In genomic region chrX:22652596-22652995, GRCh38 we compare ENCODE assay signal across 12 cellular contexts.
A peak's percentile ranks its signal among the peaks of the same experiment; 100 is the strongest.
DNase-seq lines count a peak whose midpoint lies in the region; ATAC-seq, FAIRE-seq and TF ChIP-seq lines count a peak whose summit lies in the region.
"Had no signal": no experiment of that assay in that cellular context is flagged by ENCODE, and none has a peak within 500 bp of the region (broad histone marks: within the 10 kb centered on the region; RNA-seq: fewer than 3 reads in every experiment).

No MANE protein-coding gene starts in this region.

- no peaks in the 10 kb centered on the region for H3K27me3 Mint-ChIP-seq in mesothelial cell of epicardium (ENCODE audit: low read depth)

- POLR2A ChIA-PET in A549 (lab: Yijun Ruan, JAX) = no interaction called here

- FAIRE-seq in A549 (lab: Jason Lieb, UNC) = no peak

- TF ChIP-seq EP300 in A549 (IDR thresholded peaks at IDR 0.05) = no peak

- no peak for TF ChIP-seq RAD21 in A549 (conservative IDR thresholded peaks at IDR 0.05 in 1 of 2, IDR thresholded peaks at IDR 0.05 in 1 of 2)

- H3K4me3 ChIP-seq in A549 = no peak overlapping the region

- TF ChIP-seq CTCF in A549 (IDR thresholded peaks at IDR 0.05) = no peak
- no peak for TF ChIP-seq CTCF in mesothelial cell of epicardium (IDR thresholded peaks at IDR 0.05; ENCODE audit: unreplicated experiment)

- CTCF ChIA-PET in A549 (lab: Yijun Ruan, JAX) = interaction anchor here (1.0 kb wide), 1 partner anchor 95 kb away, joined by 3 read pairs; no protein-coding TSS in a partner anchor

- H3K36me3 Mint-ChIP-seq in mesothelial cell of epicardium = peaks cover 9% of the 10 kb centered on the region

- ATAC-seq in A549 (peak; percentile 53 to 59; a peak in 5 of 6 replicates), HG03571 (IDR thresholded peaks at IDR 0.05; ENCODE audit: unreplicated experiment) (no peak), GM21723 (IDR thresholded peaks at IDR 0.05; ENCODE audit: unreplicated experiment) (no peak), HG03342 (IDR thresholded peaks at IDR 0.05; ENCODE audit: unreplicated experiment) (no peak)
- ATAC-seq in stimulated activated naive CD8-positive, alpha-beta T cell treated with anti-CD3 and anti-CD28 coated beads, Interleukin-15, Interleukin-2, amounts not matched to agents 100 U/mL and 50 U/mL, for 24 hours = no peak

- no peak overlapping the region for H3K27ac ChIP-seq in A549
- H3K27ac ChIP-seq: C4-2B, neutrophil had no signal

- H3K9me3 ChIP-seq in A549 = no peaks in the 10 kb centered on the region
- H3K9me3 ChIP-seq: neutrophil had no signal

- 11% methylated on average over 5 of the region's 6 CpGs for WGBS in A549 (ENCODE audit: missing lambda C conversion rate)

- TF ChIP-seq POLR2A in A549 (IDR thresholded peaks at IDR 0.05; ENCODE audit: low read length) = no peak

- no peak overlapping the region for H3K4me3 Mint-ChIP-seq in mesothelial cell of epicardium

- H3K9me3 Mint-ChIP-seq in mesothelial cell of epicardium = peaks cover 43% of the 10 kb centered on the region

- H3K27ac Mint-ChIP-seq in mesothelial cell of epicardium = peak overlapping the region; percentile 45

- H3K4me1 Mint-ChIP-seq in mesothelial cell of epicardium = peaks cover 19% of the 10 kb centered on the region

- no peak overlapping the region for H3K4me2 ChIP-seq in A549

- no peaks in the 10 kb centered on the region for H3K4me1 ChIP-seq in A549

- DNase-seq in A549 (ENCODE audit: low read depth in 1 of 2, low spot score in 1 of 2) (peak in 1 of 2 experiments; percentile 27), HT-29 (ENCODE audit: low spot score) (peak; percentile 34), cerebellar cortex (ENCODE audit: low spot score) (peak; percentile 52), mesothelial cell of epicardium (ENCODE audit: low spot score in 2 of 2, unreplicated experiment in 2 of 2) (no peak)
- no peak for DNase-seq in stimulated activated naive CD8-positive, alpha-beta T cell treated with anti-CD3 and anti-CD28 coated beads, Interleukin-15, Interleukin-2, amounts not matched to agents 100 U/mL and 50 U/mL, for 24 hours
- DNase-seq: NCI-H1092 treated with DMSO at 0.1 percent for 48 hours, T-helper 2 cell had no signal

TF ChIP-seq in A549, 52 proteins besides CTCF, POLR2A, EP300 and RAD21:
- TF ChIP-seq RFX5 (IDR thresholded peaks at IDR 0.05) = peak; percentile 43; the same call in 1 of the 2 replicates
- TF ChIP-seq, protein P1, sequence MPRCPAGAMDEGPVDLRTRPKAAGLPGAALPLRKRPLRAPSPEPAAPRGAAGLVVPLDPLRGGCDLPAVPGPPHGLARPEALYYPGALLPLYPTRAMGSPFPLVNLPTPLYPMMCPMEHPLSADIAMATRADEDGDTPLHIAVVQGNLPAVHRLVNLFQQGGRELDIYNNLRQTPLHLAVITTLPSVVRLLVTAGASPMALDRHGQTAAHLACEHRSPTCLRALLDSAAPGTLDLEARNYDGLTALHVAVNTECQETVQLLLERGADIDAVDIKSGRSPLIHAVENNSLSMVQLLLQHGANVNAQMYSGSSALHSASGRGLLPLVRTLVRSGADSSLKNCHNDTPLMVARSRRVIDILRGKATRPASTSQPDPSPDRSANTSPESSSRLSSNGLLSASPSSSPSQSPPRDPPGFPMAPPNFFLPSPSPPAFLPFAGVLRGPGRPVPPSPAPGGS (IDR thresholded peaks at IDR 0.05) = no peak

Comparison
In these comparisons a context has a peak if more than half of its experiments do, and no peak if none do; other contexts are left out.
1. ATAC-seq: peak in A549 (2 of 2); none in stimulated activated naive CD8-positive, alpha-beta T cell treated with anti-CD3 and anti-CD28 coated beads, Interleukin-15, Interleukin-2, amounts not matched to agents 100 U/mL and 50 U/mL, for 24 hours (single experiment), HG03571 (single experiment), GM21723 (single experiment) and HG03342 (single experiment).
2. DNase-seq: peak in HT-29 (single experiment) and cerebellar cortex (single experiment); none in mesothelial cell of epicardium (0 of 2) and stimulated activated naive CD8-positive, alpha-beta T cell treated with anti-CD3 and anti-CD28 coated beads, Interleukin-15, Interleukin-2, amounts not matched to agents 100 U/mL and 50 U/mL, for 24 hours (single experiment).